In the genomic region with DNA sequence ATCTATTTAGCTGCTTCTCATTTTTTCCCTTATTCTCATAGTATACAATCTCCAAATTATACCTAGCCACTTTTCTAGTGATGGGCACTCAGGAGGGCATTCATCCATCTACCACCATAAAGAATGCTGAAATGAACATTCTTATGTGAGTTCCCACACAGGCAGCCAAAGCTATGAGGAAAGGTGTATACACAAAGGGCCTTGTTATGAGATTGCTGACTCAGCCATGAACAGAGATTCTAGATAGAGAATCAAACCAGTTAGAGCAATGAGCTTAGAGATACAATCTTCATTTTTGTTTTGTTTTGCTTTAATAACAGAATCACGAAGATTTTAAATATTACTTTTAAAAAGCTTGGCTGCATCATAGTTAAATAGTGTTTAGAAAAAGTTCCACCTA, we compare ENCODE assay signal across 24 cellular contexts. TPM values are rescaled to one million over a fixed set of nuclear protein-coding genes. Genes with fewer than 3 reads are reported as not detected.
DNase-seq lines count a peak whose midpoint lies in the region; ATAC-seq, FAIRE-seq and TF ChIP-seq lines count a peak whose summit lies in the region.
"Had no signal": no experiment of that assay in that cellular context is flagged by ENCODE, and none has a peak within 500 bp of the region (broad histone marks: within the 10 kb centered on the region; RNA-seq: fewer than 3 reads in every experiment).

No MANE protein-coding gene starts in this region.

- H3K4me3 ChIP-seq in A549: no peak overlapping the region
- no peak overlapping the region for H3K4me3 ChIP-seq in PC-3 (ENCODE audit: low read length)
- no peak overlapping the region for H3K4me3 ChIP-seq in epithelial cell of esophagus (ENCODE audit: low read length)
- H3K4me3 ChIP-seq: BLaER1, GM23338 had no signal

- FAIRE-seq in A549 (lab: Jason Lieb, UNC): no peak
- FAIRE-seq: GM18507 had no signal

- ATAC-seq in A549 (no peak), PC-3 (no peak), left lobe of liver (peak; percentile 37), GM18873 (IDR thresholded peaks at IDR 0.05; ENCODE audit: low FRiP score, unreplicated experiment) (no peak), HG02642 (IDR thresholded peaks at IDR 0.05; ENCODE audit: poor library complexity, unreplicated experiment) (no peak)
- ATAC-seq: GM23338, Panc1 had no signal

- WGBS in A549 (ENCODE audit: missing lambda C conversion rate): 82% methylated on average over 1 of the region's 1 CpG

- no peaks in the 10 kb centered on the region for H3K9me2 ChIP-seq in PC-3 (replicated peaks; ENCODE audit: low read length)

- no peaks in the 10 kb centered on the region; the same call in 1 of the 2 replicates for H3K27me3 ChIP-seq in PC-3 (ENCODE audit: low read length)
- H3K27me3 ChIP-seq: BLaER1 had no signal

- H3F3A ChIP-seq in PC-3 (ENCODE audit: low read length, unreplicated experiment): no peaks in the 10 kb centered on the region

- CTCF ChIA-PET in A549 (lab: Yijun Ruan, JAX) (interaction anchor here (0.5 to 3.7 kb wide), 7 partner anchors 90 to 353 kb away, joined by 3 to 24 read pairs (median 4); no protein-coding TSS in a partner anchor), PC-3 (lab: Charles Lee) (interaction anchor here (0.6 kb wide), 1 partner anchor 354 kb away, joined by 3 read pairs; no protein-coding TSS in a partner anchor)

- TF ChIP-seq RAD21 in A549 (conservative IDR thresholded peaks at IDR 0.05 in 1 of 2, IDR thresholded peaks at IDR 0.05 in 1 of 2): no peak

- no peaks in the 10 kb centered on the region for H4K20me1 ChIP-seq in PC-3 (ENCODE audit: low read length)
- H4K20me1 ChIP-seq: BLaER1 had no signal

- H3K79me2 ChIP-seq in PC-3 (ENCODE audit: low read length): no peaks in the 10 kb centered on the region

- no peak for TF ChIP-seq CTCF in A549 (IDR thresholded peaks at IDR 0.05)
- TF ChIP-seq CTCF in PC-3 (conservative IDR thresholded peaks at IDR 0.05; ENCODE audit: low read depth, low read length): no peak
- TF ChIP-seq CTCF in epithelial cell of esophagus (IDR thresholded peaks at IDR 0.05; ENCODE audit: insufficient read depth, low read depth, low read length, missing control alignments): no peak

- H3K9me3 ChIP-seq in A549 (no peaks in the 10 kb centered on the region), PC-3 (ENCODE audit: low read length) (no peaks in the 10 kb centered on the region)
- H3K9me3 ChIP-seq: BLaER1 had no signal

- intact Hi-C loops in PC-3 (cut with micrococcal nuclease): no loop called here

- BruUV-seq in PC-3 (replicated peaks; lab: Mats Ljungman, UMichigan): no TSS peak

- H3K4me2 ChIP-seq in A549: no peak overlapping the region
- H3K4me2 ChIP-seq in PC-3 (ENCODE audit: low read length): no peak overlapping the region
- H3K4me2 ChIP-seq: BLaER1, GM23338 had no signal

- TF ChIP-seq POLR2A in A549 (IDR thresholded peaks at IDR 0.05; ENCODE audit: low read length): no peak

- no peak overlapping the region for H3K9ac ChIP-seq in PC-3 (ENCODE audit: low read length)
- H3K9ac ChIP-seq: BLaER1 had no signal

- H3K27ac ChIP-seq in A549: no peak overlapping the region
- H3K27ac ChIP-seq in PC-3 (ENCODE audit: low read length): no peak overlapping the region
- H3K27ac ChIP-seq: BLaER1, RWPE1 had no signal

- POLR2A ChIA-PET in A549 (lab: Yijun Ruan, JAX) (no interaction called here), PC-3 (lab: Charles Lee; ENCODE audit: unreplicated experiment) (interaction anchor here (0.5 kb wide), 1 partner anchor 25 kb away, joined by 4 read pairs; no protein-coding TSS in a partner anchor)

- no peaks in the 10 kb centered on the region for H3K36me3 ChIP-seq in PC-3 (ENCODE audit: low read depth, low read length)
- H3K36me3 ChIP-seq: BLaER1 had no signal

- DNase-seq in A549 (ENCODE audit: low read depth in 1 of 2, low spot score in 1 of 2) (no peak), PC-3 (peak; percentile 18), epithelial cell of esophagus (ENCODE audit: low read depth) (peak; percentile 10), left lobe of liver (ENCODE audit: low spot score) (no peak), NCI-H2227 (lab: John Stamatoyannopoulos, UW; ENCODE audit: unreplicated experiment) (no peak), anterior cingulate cortex (lab: John Stamatoyannopoulos, UW) (no peak)
- DNase-seq: CD4-positive, CD25-positive, alpha-beta regulatory T cell; H9; MV-4-11; NCI-H1105; NCI-H146; NCI-H2029; NCI-H2227 treated with DMSO at 0.1 percent for 48 hours; NCI-H510A; NCI-H69; SHP77; SW 1271 had no signal

- H3K4me1 ChIP-seq in A549: 0 out of 3 replicates have a peak, but pooled peaks cover 5% of the 10 kb centered on the region
- no peaks in the 10 kb centered on the region for H3K4me1 ChIP-seq in PC-3 (ENCODE audit: insufficient read depth, low read length)
- H3K4me1 ChIP-seq: BLaER1 had no signal

- no peak overlapping the region for H2AFZ ChIP-seq in PC-3 (ENCODE audit: low read length)
- H2AFZ ChIP-seq: GM23338 had no signal

- no peak for TF ChIP-seq EP300 in A549 (IDR thresholded peaks at IDR 0.05)

TF ChIP-seq in A549, 52 proteins besides CTCF, POLR2A, EP300 and RAD21:
- TF ChIP-seq MAFK (IDR thresholded peaks at IDR 0.05; ENCODE audit: partially characterized antibody) (peak; percentile 76), RNF2 (IDR thresholded peaks at IDR 0.05; ENCODE audit: borderline replicate concordance, low read depth) (no peak), ZC3H11A (IDR thresholded peaks at IDR 0.05) (no peak), HEYL (CRISPR knock-in tag; IDR thresholded peaks at IDR 0.05) (no peak), TFCP2L1 (CRISPR knock-in tag; IDR thresholded peaks at IDR 0.05) (no peak), RARB (CRISPR knock-in tag; IDR thresholded peaks at IDR 0.05) (no peak)
TF ChIP-seq in A549: peak in this region for 1.

RNA-seq across cellular contexts. Expression of a gene that starts 54.8 kb away (rescaled TPM):
- polyA plus RNA-seq in A549 (2011; rRNA removed): 40.4 and 45.3 TPM in 2 replicates
- polyA plus RNA-seq in A549 (2012; cell fraction: cytosol; rRNA removed): 7.0 and 8.7 TPM in 2 replicates
- polyA plus RNA-seq in A549 (2012; cell fraction: nucleus; rRNA removed): 6.7 and 9.6 TPM in 2 replicates
- 19.2 to 20.8 TPM (median 20.6 TPM) in 3 replicates for polyA plus RNA-seq in A549 (2017; fragmentation: RNase III; extraction: RNeasy Plus Mini Kit Qiagen cat#74134 plus additional on column Dnase treatment)
- 36.7 and 37.8 TPM in 2 replicates for polyA minus RNA-seq in A549 (2011; rRNA and poly(A)+ RNA removed)
- 14.5 and 23.3 TPM in 2 replicates for total RNA-seq in PC-3 (2014; rRNA removed)
- 11.8 TPM for total RNA-seq in left lobe of liver

Comparison
In these comparisons a context has a peak if more than half of its experiments do, and no peak if none do; other contexts are left out.
1. DNase-seq: peak in PC-3 (single experiment) and epithelial cell of esophagus (single experiment); none in A549 (0 of 2), left lobe of liver (single experiment), NCI-H2227 (single experiment) and anterior cingulate cortex (0 of 58).